3 cellular contexts compared by ENCODE assay signal in the genomic region with DNA sequence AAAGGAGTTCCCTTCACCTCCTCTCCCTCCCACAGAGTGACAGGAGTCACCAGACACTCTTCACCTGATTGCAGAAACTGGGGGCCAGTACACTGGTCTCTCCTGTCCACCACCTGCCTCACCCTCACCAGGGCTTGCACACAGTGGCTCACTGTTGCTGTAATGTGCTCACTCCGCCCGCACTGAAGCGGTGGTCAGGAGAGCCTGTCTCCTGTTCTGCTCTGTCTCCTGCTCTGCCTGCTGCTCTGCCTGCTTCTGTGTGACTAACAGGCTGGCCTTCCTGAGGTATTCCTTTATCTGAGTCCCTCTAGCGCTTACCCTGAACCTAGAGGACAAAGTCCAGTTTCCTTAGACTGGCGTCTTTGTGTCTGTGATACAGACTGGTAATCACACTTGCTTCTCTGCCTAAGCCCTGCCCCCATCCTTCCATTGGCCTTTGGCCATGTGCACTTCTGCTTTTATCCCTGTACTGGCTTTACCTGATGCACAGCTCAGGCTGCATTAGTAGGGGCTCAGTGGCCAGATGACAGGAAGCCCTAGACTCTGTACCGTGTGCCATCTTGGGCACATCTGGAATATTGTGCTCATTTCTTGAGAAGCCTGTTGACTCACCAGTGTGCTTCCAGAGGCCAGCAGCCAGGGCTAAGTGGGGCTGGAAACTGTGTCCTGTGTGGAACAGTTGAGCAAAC.
TF ChIP-seq lines count a peak whose summit lies in the region.

No MANE protein-coding gene starts in this region.

TF ChIP-seq in A549, 52 proteins besides CTCF, POLR2A, EP300 and RAD21:
- peak; percentile 86; the same call in 1 of the 2 replicates for TF ChIP-seq POLR2AphosphoS2 (conservative IDR thresholded peaks at IDR 0.05; ENCODE audit: low read length)
- TF ChIP-seq EHF (CRISPR knock-in tag; IDR thresholded peaks at IDR 0.05) = no peak
- TF ChIP-seq, protein P1, sequence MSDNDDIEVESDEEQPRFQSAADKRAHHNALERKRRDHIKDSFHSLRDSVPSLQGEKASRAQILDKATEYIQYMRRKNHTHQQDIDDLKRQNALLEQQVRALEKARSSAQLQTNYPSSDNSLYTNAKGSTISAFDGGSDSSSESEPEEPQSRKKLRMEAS (IDR thresholded peaks at IDR 0.05) = peak; percentile 70
- no peak for TF ChIP-seq FOSL2 (IDR thresholded peaks at IDR 0.05)
- peak; percentile 39; the same call in 1 of the 2 replicates for TF ChIP-seq FOSL2 (CRISPR knock-in tag; IDR thresholded peaks at IDR 0.05)
- TF ChIP-seq GATA3 (IDR thresholded peaks at IDR 0.05; ENCODE audit: borderline replicate concordance) = no peak
- peak; percentile 20; the same call in 1 of the 3 replicates for TF ChIP-seq SMC3 (IDR thresholded peaks at IDR 0.05)
- TF ChIP-seq JUN (IDR thresholded peaks at IDR 0.05) = peak in 1 of 2 experiments; percentile 52; a peak in 2 of 5 replicates
- peak; percentile 72; the same call in 1 of the 2 replicates for TF ChIP-seq ESRRA (IDR thresholded peaks at IDR 0.05; ENCODE audit: borderline replicate concordance, low read length)
TF ChIP-seq in A549: peak in this region for 6.

TF ChIP-seq in HepG2, 621 proteins besides CTCF, POLR2A, EP300 and RAD21 (continues in another document):
- no peak for TF ChIP-seq FLYWCH1 (CRISPR knock-in tag; IDR thresholded peaks at IDR 0.05)
- TF ChIP-seq ZNF335 (CRISPR knock-in tag; IDR thresholded peaks at IDR 0.05) = peak; percentile 90
- no peak for TF ChIP-seq NCOA1 (CRISPR knock-in tag; IDR thresholded peaks at IDR 0.05)
- TF ChIP-seq ZBTB7B (CRISPR knock-in tag; IDR thresholded peaks at IDR 0.05) = peak; percentile 77
- TF ChIP-seq, protein P2, sequence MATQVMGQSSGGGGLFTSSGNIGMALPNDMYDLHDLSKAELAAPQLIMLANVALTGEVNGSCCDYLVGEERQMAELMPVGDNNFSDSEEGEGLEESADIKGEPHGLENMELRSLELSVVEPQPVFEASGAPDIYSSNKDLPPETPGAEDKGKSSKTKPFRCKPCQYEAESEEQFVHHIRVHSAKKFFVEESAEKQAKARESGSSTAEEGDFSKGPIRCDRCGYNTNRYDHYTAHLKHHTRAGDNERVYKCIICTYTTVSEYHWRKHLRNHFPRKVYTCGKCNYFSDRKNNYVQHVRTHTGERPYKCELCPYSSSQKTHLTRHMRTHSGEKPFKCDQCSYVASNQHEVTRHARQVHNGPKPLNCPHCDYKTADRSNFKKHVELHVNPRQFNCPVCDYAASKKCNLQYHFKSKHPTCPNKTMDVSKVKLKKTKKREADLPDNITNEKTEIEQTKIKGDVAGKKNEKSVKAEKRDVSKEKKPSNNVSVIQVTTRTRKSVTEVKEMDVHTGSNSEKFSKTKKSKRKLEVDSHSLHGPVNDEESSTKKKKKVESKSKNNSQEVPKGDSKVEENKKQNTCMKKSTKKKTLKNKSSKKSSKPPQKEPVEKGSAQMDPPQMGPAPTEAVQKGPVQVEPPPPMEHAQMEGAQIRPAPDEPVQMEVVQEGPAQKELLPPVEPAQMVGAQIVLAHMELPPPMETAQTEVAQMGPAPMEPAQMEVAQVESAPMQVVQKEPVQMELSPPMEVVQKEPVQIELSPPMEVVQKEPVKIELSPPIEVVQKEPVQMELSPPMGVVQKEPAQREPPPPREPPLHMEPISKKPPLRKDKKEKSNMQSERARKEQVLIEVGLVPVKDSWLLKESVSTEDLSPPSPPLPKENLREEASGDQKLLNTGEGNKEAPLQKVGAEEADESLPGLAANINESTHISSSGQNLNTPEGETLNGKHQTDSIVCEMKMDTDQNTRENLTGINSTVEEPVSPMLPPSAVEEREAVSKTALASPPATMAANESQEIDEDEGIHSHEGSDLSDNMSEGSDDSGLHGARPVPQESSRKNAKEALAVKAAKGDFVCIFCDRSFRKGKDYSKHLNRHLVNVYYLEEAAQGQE (IDR thresholded peaks at IDR 0.05; ENCODE audit: borderline replicate concordance in 1 of 2, low read depth in 1 of 2, low read length in 2 of 2) = no peak; a peak in 1 of 4 replicates
- TF ChIP-seq KLF16 (CRISPR knock-in tag; IDR thresholded peaks at IDR 0.05) = peak in 1 of 2 experiments; percentile 54; a peak in 1 of 4 replicates
- TF ChIP-seq HNRNPL (IDR thresholded peaks at IDR 0.05; ENCODE audit: low read depth, low read length) = no peak
- TF ChIP-seq ZNF792 (CRISPR knock-in tag; IDR thresholded peaks at IDR 0.05) = peak; percentile 87; the same call in 1 of the 2 replicates
- no peak for TF ChIP-seq ZNF549 (CRISPR knock-in tag; IDR thresholded peaks at IDR 0.05)
- TF ChIP-seq, protein P3, sequence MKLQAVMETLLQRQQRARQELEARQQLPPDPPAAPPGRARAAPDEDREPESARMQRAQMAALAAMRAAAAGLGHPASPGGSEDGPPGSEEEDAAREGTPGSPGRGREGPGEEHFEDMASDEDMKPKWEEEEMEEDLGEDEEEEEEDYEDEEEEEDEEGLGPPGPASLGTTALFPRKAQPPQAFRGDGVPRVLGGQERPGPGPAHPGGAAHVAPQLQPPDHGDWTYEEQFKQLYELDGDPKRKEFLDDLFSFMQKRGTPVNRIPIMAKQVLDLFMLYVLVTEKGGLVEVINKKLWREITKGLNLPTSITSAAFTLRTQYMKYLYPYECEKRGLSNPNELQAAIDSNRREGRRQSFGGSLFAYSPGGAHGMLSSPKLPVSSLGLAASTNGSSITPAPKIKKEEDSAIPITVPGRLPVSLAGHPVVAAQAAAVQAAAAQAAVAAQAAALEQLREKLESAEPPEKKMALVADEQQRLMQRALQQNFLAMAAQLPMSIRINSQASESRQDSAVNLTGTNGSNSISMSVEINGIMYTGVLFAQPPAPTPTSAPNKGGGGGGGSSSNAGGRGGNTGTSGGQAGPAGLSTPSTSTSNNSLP (IDR thresholded peaks at IDR 0.05; ENCODE audit: low read depth, low read length) = peak; percentile 85
- TF ChIP-seq ETV5 (CRISPR knock-in tag; IDR thresholded peaks at IDR 0.05; ENCODE audit: borderline replicate concordance) = peak; percentile 76; the same call in 1 of the 2 replicates

TF ChIP-seq in HEK293T, 16 proteins besides CTCF, POLR2A, EP300 and RAD21:
- TF ChIP-seq FOXA1 (IDR thresholded peaks at IDR 0.05) (no peak), CTBP1 (IDR thresholded peaks at IDR 0.05; ENCODE audit: borderline replicate concordance) (no peak)
